ENCODE assay signal across 28 cellular contexts in the genomic region with DNA sequence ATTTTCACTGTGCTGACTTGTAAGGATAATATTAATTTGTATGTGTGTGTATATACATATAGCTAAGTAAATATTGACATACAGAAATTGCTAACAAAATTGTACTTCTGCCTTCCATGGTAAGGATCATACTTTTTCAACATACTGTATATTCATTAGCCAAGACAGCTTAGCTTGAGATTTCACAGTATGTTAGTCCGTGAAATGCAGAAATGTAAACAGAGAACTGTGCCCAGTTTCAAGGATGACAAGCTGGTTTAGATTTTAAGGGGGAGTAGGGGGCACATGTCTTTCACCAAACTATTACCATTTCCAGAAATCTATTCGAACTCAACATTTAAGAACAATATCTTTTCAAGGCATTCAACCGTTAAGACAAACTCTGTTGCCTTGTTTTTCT.
"Had no signal": no experiment of that assay in that cellular context is flagged by ENCODE, and none has a peak within 500 bp of the region (broad histone marks: within the 10 kb centered on the region; RNA-seq: fewer than 3 reads in every experiment).

No MANE protein-coding gene starts in this region.

- H3K79me2 ChIP-seq: parathyroid adenoma had no signal

- H3K27me3 Mint-ChIP-seq: naive thymus-derived CD4-positive, alpha-beta T cell; progenitor cell of endocrine pancreas; stimulated activated naive B cell treated with anti-CD40 and anti-IgM and Interleukin-4, amounts not matched to agents 10 μg/mL and 1 μg/mL and 100 μg/mL, for 72 hours; stimulated activated naive CD8-positive, alpha-beta T cell treated with anti-CD3 and anti-CD28 coated beads, Interleukin-15, Interleukin-2, amounts not matched to agents 100 ng/mL and 50 ng/mL, for 24 hours; type B pancreatic cell had no signal

- H3K4me1 ChIP-seq: parathyroid adenoma, psoas muscle, right lobe of liver, tibial artery, upper lobe of right lung, uterus had no signal

- H3K9me3 ChIP-seq: ovary, psoas muscle, right lobe of liver, sigmoid colon, stomach, thoracic aorta, tibial artery, transverse colon, upper lobe of right lung, uterus had no signal

- H3K4me3 Mint-ChIP-seq: naive thymus-derived CD4-positive, alpha-beta T cell; natural killer cell; neural progenitor cell; stimulated activated effector memory CD8-positive, alpha-beta T cell treated with anti-CD3 and anti-CD28 coated beads, Interleukin-12 subunit alpha, Interleukin-12 subunit beta, amount 100 ng/mL, for 72 hours; stimulated activated naive B cell treated with anti-CD40 and anti-IgM and Interleukin-4, amounts not matched to agents 10 μg/mL and 1 μg/mL and 100 μg/mL, for 72 hours; stimulated activated naive CD8-positive, alpha-beta T cell treated with anti-CD3 and anti-CD28 coated beads, Interleukin-15, Interleukin-2, amounts not matched to agents 100 ng/mL and 50 ng/mL, for 24 hours; type B pancreatic cell had no signal

- H3K9ac ChIP-seq: neural progenitor cell, parathyroid adenoma had no signal

- H3K27me3 ChIP-seq: neural progenitor cell, ovary, right lobe of liver, sigmoid colon, stomach, tibial artery, transverse colon, upper lobe of right lung, uterus had no signal

- H3K4me1 Mint-ChIP-seq: naive thymus-derived CD4-positive, alpha-beta T cell; stimulated activated effector memory CD8-positive, alpha-beta T cell treated with anti-CD3 and anti-CD28 coated beads, Interleukin-12 subunit alpha, Interleukin-12 subunit beta, amount 100 ng/mL, for 72 hours; stimulated activated naive B cell treated with anti-CD40 and anti-IgM and Interleukin-4, amounts not matched to agents 10 μg/mL and 1 μg/mL and 100 μg/mL, for 72 hours had no signal

- H3K27ac ChIP-seq: neural progenitor cell, ovary, parathyroid adenoma, psoas muscle, right lobe of liver, sigmoid colon, stomach, thoracic aorta, tibial artery, transverse colon, upper lobe of right lung, uterus had no signal

- ATAC-seq: naive thymus-derived CD4-positive, alpha-beta T cell; natural killer cell; psoas muscle; right cardiac atrium; right lobe of liver; stimulated activated effector memory CD8-positive, alpha-beta T cell treated with anti-CD3 and anti-CD28 coated beads, Interleukin-12 subunit alpha, Interleukin-12 subunit beta, amount 100 ng/mL, for 72 hours; stimulated activated naive B cell treated with anti-CD40 and anti-IgM and Interleukin-4, amounts not matched to agents 10 μg/mL and 1 μg/mL and 100 μg/mL, for 72 hours; upper lobe of right lung had no signal

- DNase-seq: naive thymus-derived CD4-positive, alpha-beta T cell; natural killer cell; occipital lobe; ovary; posterior cingulate gyrus; psoas muscle; right cardiac atrium; right lobe of liver; sigmoid colon; small intestine; stimulated activated CD4-positive, alpha-beta T cell treated with anti-CD3 and anti-CD28 coated beads, Interleukin-15, amount 100 ng/mL, for 24 hours; stimulated activated CD4-positive, alpha-beta T cell treated with anti-CD3 and anti-CD28 coated beads, Interleukin-2, amount 100 ng/mL, for 24 hours; stimulated activated CD4-positive, alpha-beta T cell treated with anti-CD3 and anti-CD28 coated beads, Interleukin-2, amount 100 ng/mL, for 48 hours; stimulated activated CD4-positive, alpha-beta T cell treated with anti-CD3 and anti-CD28 coated beads, Interleukin-4, amount 100 ng/mL, for 24 hours; stimulated activated naive B cell treated with anti-CD40 and anti-IgM and Interleukin-4, amounts not matched to agents 10 μg/mL and 1 μg/mL and 100 μg/mL, for 72 hours; stimulated activated naive CD4-positive, alpha-beta T cell treated with Interleukin-2 at 50 U/mL for 16 hours; stomach; tibial artery; transverse colon; upper lobe of right lung; uterus had no signal

- H2AFZ ChIP-seq: neural progenitor cell, parathyroid adenoma had no signal

- H3K4me3 ChIP-seq: neural progenitor cell, ovary, psoas muscle, right lobe of liver, sigmoid colon, stomach, thoracic aorta, tibial artery, transverse colon, upper lobe of right lung, uterus had no signal

- H3K9me3 Mint-ChIP-seq: natural killer cell; stimulated activated effector memory CD8-positive, alpha-beta T cell treated with anti-CD3 and anti-CD28 coated beads, Interleukin-12 subunit alpha, Interleukin-12 subunit beta, amount 100 ng/mL, for 72 hours; stimulated activated naive B cell treated with anti-CD40 and anti-IgM and Interleukin-4, amounts not matched to agents 10 μg/mL and 1 μg/mL and 100 μg/mL, for 72 hours; stimulated activated naive CD8-positive, alpha-beta T cell treated with anti-CD3 and anti-CD28 coated beads, Interleukin-15, Interleukin-2, amounts not matched to agents 100 ng/mL and 50 ng/mL, for 24 hours; type B pancreatic cell had no signal

- H3K36me3 ChIP-seq: neural progenitor cell, ovary, right lobe of liver, sigmoid colon, stomach, thoracic aorta, tibial artery, transverse colon, upper lobe of right lung, uterus had no signal

- H3K27ac Mint-ChIP-seq: naive thymus-derived CD4-positive, alpha-beta T cell; natural killer cell; neural progenitor cell; progenitor cell of endocrine pancreas; stimulated activated effector memory CD8-positive, alpha-beta T cell treated with anti-CD3 and anti-CD28 coated beads, Interleukin-12 subunit alpha, Interleukin-12 subunit beta, amount 100 ng/mL, for 72 hours; stimulated activated naive B cell treated with anti-CD40 and anti-IgM and Interleukin-4, amounts not matched to agents 10 μg/mL and 1 μg/mL and 100 μg/mL, for 72 hours; stimulated activated naive CD8-positive, alpha-beta T cell treated with anti-CD3 and anti-CD28 coated beads, Interleukin-15, Interleukin-2, amounts not matched to agents 100 ng/mL and 50 ng/mL, for 24 hours; type B pancreatic cell had no signal

- H3K36me3 Mint-ChIP-seq: naive thymus-derived CD4-positive, alpha-beta T cell; natural killer cell; neural progenitor cell; stimulated activated effector memory CD8-positive, alpha-beta T cell treated with anti-CD3 and anti-CD28 coated beads, Interleukin-12 subunit alpha, Interleukin-12 subunit beta, amount 100 ng/mL, for 72 hours; stimulated activated naive B cell treated with anti-CD40 and anti-IgM and Interleukin-4, amounts not matched to agents 10 μg/mL and 1 μg/mL and 100 μg/mL, for 72 hours; type B pancreatic cell had no signal
